Comparison of ENCODE assay signal across 1 cellular context in genomic region chr2:191869178-191869577, GRCh38.
TF ChIP-seq lines count a peak whose summit lies in the region.

No MANE protein-coding gene starts in this region.

TF ChIP-seq in HepG2, 621 proteins besides CTCF, POLR2A, EP300 and RAD21 (continued from another document and continues in another):
- no peak for TF ChIP-seq PRDM10 (CRISPR knock-in tag; IDR thresholded peaks at IDR 0.05; ENCODE audit: low read depth)
- TF ChIP-seq DPF2 (CRISPR knock-in tag; IDR thresholded peaks at IDR 0.05; ENCODE audit: borderline replicate concordance, low read depth): no peak
- TF ChIP-seq AHDC1 (CRISPR knock-in tag; IDR thresholded peaks at IDR 0.05; ENCODE audit: borderline replicate concordance): 0 out of 2 replicates have a peak, but pooled peaks have one; percentile 37
- TF ChIP-seq ELF1 (CRISPR knock-in tag; IDR thresholded peaks at IDR 0.05): peak; percentile 74
- peak in 1 of 2 experiments; percentile 29; a peak in 1 of 4 replicates for TF ChIP-seq KLF16 (CRISPR knock-in tag; IDR thresholded peaks at IDR 0.05)
- TF ChIP-seq BORCS8-MEF2B (CRISPR knock-in tag; IDR thresholded peaks at IDR 0.05): no peak
- TF ChIP-seq SIX4 (CRISPR knock-in tag; IDR thresholded peaks at IDR 0.05): no peak
- no peak for TF ChIP-seq ZNF816 (CRISPR knock-in tag; IDR thresholded peaks at IDR 0.05; ENCODE audit: borderline replicate concordance)
- TF ChIP-seq YEATS2 (CRISPR knock-in tag; IDR thresholded peaks at IDR 0.05; ENCODE audit: borderline replicate concordance): no peak
- TF ChIP-seq ZNF33A (CRISPR knock-in tag; IDR thresholded peaks at IDR 0.05; ENCODE audit: borderline replicate concordance): no peak
- TF ChIP-seq ZNF570 (CRISPR knock-in tag; IDR thresholded peaks at IDR 0.05; ENCODE audit: borderline replicate concordance): no peak
- no peak for TF ChIP-seq ZNF646 (CRISPR knock-in tag; IDR thresholded peaks at IDR 0.05)
- TF ChIP-seq ZNF484 (CRISPR knock-in tag; IDR thresholded peaks at IDR 0.05; ENCODE audit: borderline replicate concordance, low read depth): no peak
- TF ChIP-seq ZNF138 (CRISPR knock-in tag; IDR thresholded peaks at IDR 0.05; ENCODE audit: low read depth): no peak
- TF ChIP-seq ZNF563 (CRISPR knock-in tag; IDR thresholded peaks at IDR 0.05): no peak
- no peak for TF ChIP-seq ARNTL (CRISPR knock-in tag; IDR thresholded peaks at IDR 0.05)
- TF ChIP-seq IKZF5 (CRISPR knock-in tag; IDR thresholded peaks at IDR 0.05): peak; percentile 91
- no peak for TF ChIP-seq XBP1 (CRISPR knock-in tag; IDR thresholded peaks at IDR 0.05)
- TF ChIP-seq ZBTB20 (CRISPR knock-in tag; IDR thresholded peaks at IDR 0.05; ENCODE audit: borderline replicate concordance, low read depth): no peak; the same call in 1 of the 2 replicates
- peak; percentile 93 for TF ChIP-seq ARID5B (CRISPR knock-in tag; IDR thresholded peaks at IDR 0.05)
- TF ChIP-seq ZSCAN21 (CRISPR knock-in tag; IDR thresholded peaks at IDR 0.05; ENCODE audit: borderline replicate concordance): no peak
- no peak for TF ChIP-seq MAFG (CRISPR knock-in tag; IDR thresholded peaks at IDR 0.05)
- no peak for TF ChIP-seq ZNF251 (CRISPR knock-in tag; IDR thresholded peaks at IDR 0.05)
- TF ChIP-seq HINFP (CRISPR knock-in tag; IDR thresholded peaks at IDR 0.05; ENCODE audit: low read depth): no peak
- no peak for TF ChIP-seq NAIF1 (CRISPR knock-in tag; IDR thresholded peaks at IDR 0.05; ENCODE audit: borderline replicate concordance)
- peak; percentile 17; the same call in 1 of the 3 replicates for TF ChIP-seq MXI1 (IDR thresholded peaks at IDR 0.05; ENCODE audit: borderline replicate concordance, low read depth, low read length)
- TF ChIP-seq KAT7 (CRISPR knock-in tag; IDR thresholded peaks at IDR 0.05; ENCODE audit: borderline replicate concordance): no peak
- no peak for TF ChIP-seq PITX1 (CRISPR knock-in tag; IDR thresholded peaks at IDR 0.05)
- TF ChIP-seq ZNF775 (CRISPR knock-in tag; IDR thresholded peaks at IDR 0.05; ENCODE audit: borderline replicate concordance): no peak
- no peak for TF ChIP-seq MED13 (CRISPR knock-in tag; IDR thresholded peaks at IDR 0.05)
- TF ChIP-seq ZMYM3 (CRISPR knock-in tag; IDR thresholded peaks at IDR 0.05): peak; percentile 44; the same call in 1 of the 2 replicates
- no peak for TF ChIP-seq HNRNPL (IDR thresholded peaks at IDR 0.05; ENCODE audit: low read depth, low read length)
- TF ChIP-seq FLYWCH1 (CRISPR knock-in tag; IDR thresholded peaks at IDR 0.05): no peak
- TF ChIP-seq HDAC2 (CRISPR knock-in tag; IDR thresholded peaks at IDR 0.05): peak; percentile 45; the same call in 1 of the 2 replicates
- TF ChIP-seq ZNF468 (CRISPR knock-in tag; IDR thresholded peaks at IDR 0.05): no peak
- no peak for TF ChIP-seq GABPA (IDR thresholded peaks at IDR 0.05; ENCODE audit: low read depth, low read length)
- TF ChIP-seq GABPA (CRISPR knock-in tag; IDR thresholded peaks at IDR 0.05; ENCODE audit: low read depth): no peak; the same call in 1 of the 2 replicates
- TF ChIP-seq FOSL2 (CRISPR knock-in tag; IDR thresholded peaks at IDR 0.05): peak; percentile 79
- TF ChIP-seq ATAD3A (CRISPR knock-in tag; IDR thresholded peaks at IDR 0.05): no peak
- TF ChIP-seq RXRA (CRISPR knock-in tag; IDR thresholded peaks at IDR 0.05): no peak
